32 cellular contexts compared by ENCODE assay signal in the genomic region with DNA sequence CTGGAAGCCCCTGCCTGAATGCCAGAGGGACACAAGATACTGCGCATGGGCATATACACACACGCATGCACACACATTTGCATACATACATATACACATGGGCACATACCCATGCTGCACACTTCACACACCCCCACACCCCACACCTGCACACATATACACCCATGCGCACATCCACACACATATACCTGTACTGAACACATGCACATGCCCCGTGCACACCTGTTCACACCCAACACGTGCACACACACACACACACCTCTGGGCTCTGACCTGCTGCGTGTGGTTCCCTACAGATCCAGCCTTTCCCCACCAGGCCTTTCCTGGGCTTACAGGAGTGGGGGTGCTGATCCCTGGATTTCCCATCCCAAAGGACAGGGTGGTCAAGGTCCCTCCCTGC. TPM values are rescaled to one million over a fixed set of nuclear protein-coding genes. Genes with fewer than 3 reads are reported as not detected.
"Had no signal": no experiment of that assay in that cellular context is flagged by ENCODE, and none has a peak within 500 bp of the region (broad histone marks: within the 10 kb centered on the region; RNA-seq: fewer than 3 reads in every experiment).

No MANE protein-coding gene starts in this region.

- H3K36me3 Mint-ChIP-seq: activated naive CD8-positive, alpha-beta T cell treated with anti-CD3 and anti-CD28 coated beads, Interleukin-2, amount 10 ng/mL, durations not matched to agents 7 days and 5 days had no signal

- H3K27me3 ChIP-seq: ascending aorta had no signal

- DNase-seq: activated CD4-positive, alpha-beta T cell treated with anti-CD3 and anti-CD28 coated beads for 1 hour; activated CD4-positive, alpha-beta T cell treated with anti-CD3 and anti-CD28 coated beads for 48 hours; activated CD4-positive, CD25-positive, alpha-beta regulatory T cell; activated CD8-positive, alpha-beta T cell treated with anti-CD3 and anti-CD28 coated beads for 36 hours; activated gamma-delta T cell; activated naive CD4-positive, alpha-beta T cell treated with Interleukin-2 at 50 U/mL for 16 hours; activated naive CD8-positive, alpha-beta T cell treated with anti-CD3 and anti-CD28 coated beads, Interleukin-2, amount 10 ng/mL, durations not matched to agents 7 days and 5 days; activated T-cell treated with anti-CD3 and anti-CD28 coated beads, Interleukin-2, amount 50 U/mL, for 1 hour; activated T-cell treated with anti-CD3 and anti-CD28 coated beads, Interleukin-2, amount 50 U/mL, for 72 hours; amygdala; Karpas-422; KBM-7; NCI-H1048; NCI-H1105 treated with DMSO at 0.1 percent for 48 hours; NCI-H1436; NCI-H1694; NCI-H1930; NCI-H2081 treated with DMSO at 0.1 percent for 48 hours; NCI-H226; NCI-H446 treated with DMSO at 0.1 percent for 48 hours; NCI-H524; NCI-H82; PC-9; Right ventricle myocardium superior; T1000; WERI-Rb-1 had no signal

- ATAC-seq: activated CD8-positive, alpha-beta T cell treated with anti-CD3 and anti-CD28 coated beads for 36 hours; activated T-cell treated with anti-CD3 and anti-CD28 coated beads, Interleukin-2, amount 50 U/mL, for 72 hours; activated T-helper 17 cell treated with anti-CD3 and anti-CD28 coated beads, Interleukin-2, amount 50 U/mL, for 72 hours had no signal

- H3K4me2 ChIP-seq: PC-9 had no signal

- H3K36me3 ChIP-seq: ascending aorta, WERI-Rb-1 had no signal

- H3K9me3 Mint-ChIP-seq: activated CD8-positive, alpha-beta T cell treated with anti-CD3 and anti-CD28 coated beads for 36 hours; activated naive CD4-positive, alpha-beta T cell treated with anti-CD3 and anti-CD28 coated beads, Interleukin-2, amount 50 U/mL, for 24 hours; activated naive CD8-positive, alpha-beta T cell treated with anti-CD3 and anti-CD28 coated beads, Interleukin-2, amount 10 ng/mL, durations not matched to agents 7 days and 5 days; activated T-cell treated with anti-CD3 and anti-CD28 coated beads, Interleukin-2, amount 50 U/mL, for 72 hours; activated T-helper 17 cell treated with anti-CD3 and anti-CD28 coated beads, Interleukin-2, amount 50 U/mL, for 72 hours had no signal

- H3K27ac ChIP-seq: ascending aorta, PC-9, RWPE1 had no signal

- H3K4me3 Mint-ChIP-seq: activated CD8-positive, alpha-beta T cell treated with anti-CD3 and anti-CD28 coated beads for 36 hours; activated naive CD4-positive, alpha-beta T cell treated with anti-CD3 and anti-CD28 coated beads, Interleukin-2, amount 50 U/mL, for 24 hours; activated naive CD8-positive, alpha-beta T cell treated with anti-CD3 and anti-CD28 coated beads, Interleukin-2, amount 10 ng/mL, durations not matched to agents 7 days and 5 days; activated T-cell treated with anti-CD3 and anti-CD28 coated beads, Interleukin-2, amount 50 U/mL, for 72 hours; activated T-helper 17 cell treated with anti-CD3 and anti-CD28 coated beads, Interleukin-2, amount 50 U/mL, for 72 hours had no signal

- H3K9me3 ChIP-seq: ascending aorta had no signal

- H3K4me1 ChIP-seq: ascending aorta had no signal

- H3K4me3 ChIP-seq: ascending aorta, PC-9 had no signal

- H3K27ac Mint-ChIP-seq: activated CD8-positive, alpha-beta T cell treated with anti-CD3 and anti-CD28 coated beads for 36 hours; activated naive CD4-positive, alpha-beta T cell treated with anti-CD3 and anti-CD28 coated beads, Interleukin-2, amount 50 U/mL, for 24 hours; activated naive CD8-positive, alpha-beta T cell treated with anti-CD3 and anti-CD28 coated beads, Interleukin-2, amount 10 ng/mL, durations not matched to agents 7 days and 5 days; activated T-cell treated with anti-CD3 and anti-CD28 coated beads, Interleukin-2, amount 50 U/mL, for 72 hours; activated T-helper 17 cell treated with anti-CD3 and anti-CD28 coated beads, Interleukin-2, amount 50 U/mL, for 72 hours had no signal

- FAIRE-seq: RCC 7860 had no signal

- H2AFZ ChIP-seq: PC-9 had no signal

RNA-seq across cellular contexts. Expression of gene SPPL2C, which starts 6.3 kb away (rescaled TPM):
- polyA plus RNA-seq: adipose tissue had no signal
